18 cellular contexts compared by ENCODE assay signal in genomic region chr2:127678531-127678930, GRCh38. TPM values are rescaled to one million over a fixed set of nuclear protein-coding genes. Genes with fewer than 3 reads are reported as not detected.
A peak's percentile ranks its signal among the peaks of the same experiment; 100 is the strongest.
DNase-seq lines count a peak whose midpoint lies in the region; ATAC-seq, FAIRE-seq and TF ChIP-seq lines count a peak whose summit lies in the region.
"Had no signal": no experiment of that assay in that cellular context is flagged by ENCODE, and none has a peak within 500 bp of the region (broad histone marks: within the 10 kb centered on the region; RNA-seq: fewer than 3 reads in every experiment).

No MANE protein-coding gene starts in this region.

- H3K9ac ChIP-seq in BLaER1 (no peak overlapping the region), mesenchymal stem cell (ENCODE audit: low read length) (no peak overlapping the region)
- H3K9ac ChIP-seq: GM23248 had no signal

- H3K4me2 ChIP-seq in BLaER1 (peak overlapping the region; percentile 97), mesenchymal stem cell (ENCODE audit: low read length, poor library complexity, severe bottlenecking) (no peak overlapping the region)
- H3K4me2 ChIP-seq: PC-9 had no signal

- H3K4ac ChIP-seq in mesenchymal stem cell (ENCODE audit: low read depth in 1 of 2, low read length in 2 of 2), result no peak overlapping the region

- no peak overlapping the region for H2AK5ac ChIP-seq in mesenchymal stem cell (ENCODE audit: low read length, severe bottlenecking)

- H4K8ac ChIP-seq in mesenchymal stem cell (ENCODE audit: low read length), result no peak overlapping the region

- ATAC-seq in psoas muscle (no peak), HG03342 (IDR thresholded peaks at IDR 0.05; ENCODE audit: unreplicated experiment) (no peak)

- no peak overlapping the region for H2BK12ac ChIP-seq in mesenchymal stem cell (ENCODE audit: low read length in 2 of 2)

- peaks cover 34% of the 10 kb centered on the region for H4K20me1 ChIP-seq in BLaER1

- H3K27me3 ChIP-seq in BLaER1 (peaks cover 55% of the 10 kb centered on the region), bronchial epithelial cell (ENCODE audit: control insufficient read depth, insufficient read depth, low read length) (peaks cover 32% of the 10 kb centered on the region), mesenchymal stem cell (ENCODE audit: control insufficient read depth in 1 of 2, insufficient read depth in 1 of 2, low read length in 2 of 2) (peaks cover 23 to 52% of the 10 kb centered on the region in 2 experiments), psoas muscle (ENCODE audit: insufficient read depth in 3 of 3, low read length in 2 of 3) (peaks cover 0 to 12% (median 7%) of the 10 kb centered on the region in 3 donors)

- H3K27ac ChIP-seq in BLaER1 (no peak overlapping the region), mesenchymal stem cell (ENCODE audit: low read length, poor library complexity, severe bottlenecking) (no peak overlapping the region), psoas muscle (no peak overlapping the region)
- H3K27ac ChIP-seq: GM23248, PC-9, SK-N-MC had no signal

- H3K36me3 ChIP-seq in BLaER1 (no peaks in the 10 kb centered on the region), bronchial epithelial cell (ENCODE audit: control insufficient read depth, insufficient read depth, low read length) (no peaks in the 10 kb centered on the region), mesenchymal stem cell (ENCODE audit: control insufficient read depth in 1 of 2, insufficient read depth in 2 of 2, low read depth in 1 of 2, low read length in 2 of 2) (peaks cover 0 to under 1% of the 10 kb centered on the region in 2 experiments), psoas muscle (ENCODE audit: insufficient read depth in 1 of 2, low read depth in 1 of 2) (no peaks in the 10 kb centered on the region)

- H2BK15ac ChIP-seq in mesenchymal stem cell (ENCODE audit: low read depth, poor library complexity, severe bottlenecking), result no peak overlapping the region

- H2BK5ac ChIP-seq in mesenchymal stem cell (ENCODE audit: low read depth, low read length, poor library complexity, severe bottlenecking), result no peak overlapping the region

- H3K79me1 ChIP-seq in mesenchymal stem cell (replicated peaks; ENCODE audit: low read length, poor library complexity, severe bottlenecking), result peaks cover 2% of the 10 kb centered on the region

- TF ChIP-seq CTCF in bronchial epithelial cell (IDR thresholded peaks at IDR 0.05; ENCODE audit: insufficient read depth, low read length, severe bottlenecking) (no peak), psoas muscle (IDR thresholded peaks at IDR 0.05) (no peak)

- peaks cover 76% of the 10 kb centered on the region for H3K4me1 ChIP-seq in BLaER1
- H3K4me1 ChIP-seq in mesenchymal stem cell (ENCODE audit: control insufficient read depth, insufficient read depth, low read depth, low read length), result peaks cover 19% of the 10 kb centered on the region
- H3K4me1 ChIP-seq in psoas muscle, result peaks cover 9% of the 10 kb centered on the region

- intact Hi-C loops in psoas muscle (cut with DNase I), result no loop called here

- H2AFZ ChIP-seq in mesenchymal stem cell (ENCODE audit: low read depth, low read length), result no peak overlapping the region
- H2AFZ ChIP-seq: GM23248, PC-9 had no signal

- 85% methylated on average over 10 of the region's 10 CpGs for WGBS in mesenchymal stem cell
- WGBS in psoas muscle, 3 donors, result 82 to 86% (median 86%) methylated on average over 10 of the region's 10 CpGs

- peak overlapping the region; percentile 3 for H4K91ac ChIP-seq in mesenchymal stem cell (ENCODE audit: low read length)

- H3K4me3 ChIP-seq in BLaER1, result no peak overlapping the region
- no peak overlapping the region for H3K4me3 ChIP-seq in bronchial epithelial cell (ENCODE audit: low read depth, low read length)
- no peak overlapping the region for H3K4me3 ChIP-seq in mesenchymal stem cell (ENCODE audit: insufficient read depth in 1 of 2, low read depth in 1 of 2, low read length in 2 of 2)
- H3K4me3 ChIP-seq in psoas muscle, result no peak overlapping the region
- H3K4me3 ChIP-seq: GM23248, PC-9, SK-N-MC had no signal

- DNase-seq in AG20443 (ENCODE audit: low spot score), result peak; percentile 3
- DNase-seq in bronchial epithelial cell (ENCODE audit: low read depth), result no peak
- no peak for DNase-seq in mesenchymal stem cell
- no peak for DNase-seq in psoas muscle
- no peak for DNase-seq in hepatic stellate cell (ENCODE audit: low spot score)
- DNase-seq: DMS 273 treated with DMSO at 0.1 percent for 48 hours, GM23248, MV-4-11, NCI-H1417 treated with DMSO at 0.1 percent for 48 hours, NCI-H2081 treated with DMSO at 0.1 percent for 48 hours, NCI-H2227 treated with DMSO at 0.1 percent for 48 hours, PC-9 had no signal

- peak; percentile 83 for FAIRE-seq in bronchial epithelial cell (lab: Jason Lieb, UNC)

- H3K23ac ChIP-seq in mesenchymal stem cell (ENCODE audit: low read length in 2 of 2), result no peak overlapping the region

- H3K9me3 ChIP-seq in BLaER1 (no peaks in the 10 kb centered on the region), mesenchymal stem cell (ENCODE audit: control insufficient read depth, low read length) (no peaks in the 10 kb centered on the region), psoas muscle (no peaks in the 10 kb centered on the region)

- no peak overlapping the region for H3K18ac ChIP-seq in mesenchymal stem cell (ENCODE audit: low read depth in 1 of 2, low read length in 2 of 2)

- H3K14ac ChIP-seq in mesenchymal stem cell (ENCODE audit: low read length in 2 of 2), result no peak overlapping the region

- no peak overlapping the region for H2BK120ac ChIP-seq in mesenchymal stem cell (ENCODE audit: low read depth, low read length)

RNA-seq across cellular contexts. Expression of gene LIMS2, which starts 3.2 kb away (rescaled TPM):
- total RNA-seq in bronchial epithelial cell (0.79 TPM in 1 of 2 replicates, not detected in the other), psoas muscle (10 to 100 TPM in 3 of 4 donors, 1 to 10 TPM in 1; 9.3 to 31.8 (median 20.5) TPM)
- 37.6 TPM for polyA plus RNA-seq in mesenchymal stem cell (2013, experiment 1 of 2)
- 36.4 TPM for polyA plus RNA-seq in mesenchymal stem cell (2013, experiment 2 of 2)
- 10 to 100 TPM; 12.1 to 16.4 (median 12.9) TPM for polyA plus RNA-seq in psoas muscle

RNA-seq across cellular contexts. Expression of gene SFT2D3, which starts 22.8 kb away (rescaled TPM):
- total RNA-seq in bronchial epithelial cell (3.2 and 5.0 TPM in 2 replicates), psoas muscle (1 to 10 TPM; 1.6 to 3.7 (median 2.1) TPM)
- 4.5 TPM for polyA plus RNA-seq in mesenchymal stem cell (2013, experiment 1 of 2)
- 4.7 TPM for polyA plus RNA-seq in mesenchymal stem cell (2013, experiment 2 of 2)
- polyA plus RNA-seq in psoas muscle, result 1 to 10 TPM; 1.5 to 4.1 (median 2.5) TPM
- polyA plus RNA-seq: GM23248 had no signal

RNA-seq across cellular contexts. Expression of gene GPR17, which starts 32.6 kb away (rescaled TPM):
- total RNA-seq in bronchial epithelial cell (not detected in 2 replicates), psoas muscle (under 1 TPM in 1 of 4 donors, not detected in 3; 0.17 TPM)
- not detected for polyA plus RNA-seq in mesenchymal stem cell (2013, experiment 1 of 2)
- polyA plus RNA-seq in mesenchymal stem cell (2013, experiment 2 of 2), result not detected
- polyA plus RNA-seq in psoas muscle, result under 1 TPM; 0.14 to 0.35 (median 0.21) TPM
- total RNA-seq: GM23248, HT1080, PC-9 had no signal
- polyA plus RNA-seq: AG04450, BJ had no signal
